In genomic region chr1:198117267-198117666, GRCh38 we compare ENCODE assay signal across 1 cellular context.
TF ChIP-seq lines count a peak whose summit lies in the region.

No MANE protein-coding gene starts in this region.

TF ChIP-seq in SK-N-SH treated with all-trans-retinoic acid at 6 μM for 48 hours, 23 proteins besides CTCF, POLR2A, EP300 and RAD21 (continued from another document):
- TF ChIP-seq CSRNP3 (CRISPR knock-in tag; IDR thresholded peaks at IDR 0.05) (no peak), ZNF565 (CRISPR knock-in tag; conservative IDR thresholded peaks at IDR 0.05; ENCODE audit: low read depth) (no peak), PPARA (CRISPR knock-in tag; IDR thresholded peaks at IDR 0.05; ENCODE audit: borderline replicate concordance) (no peak), OSR1 (CRISPR knock-in tag; IDR thresholded peaks at IDR 0.05) (no peak)
